ENCODE assay signal across 21 cellular contexts in genomic region chr14:96516351-96516750, GRCh38.
"Had no signal": no experiment of that assay in that cellular context is flagged by ENCODE, and none has a peak within 500 bp of the region (broad histone marks: within the 10 kb centered on the region; RNA-seq: fewer than 3 reads in every experiment).

No MANE protein-coding gene starts in this region.

- ATAC-seq: left lung; pancreas; right cardiac atrium; stimulated activated effector memory CD8-positive, alpha-beta T cell treated with anti-CD3 and anti-CD28 coated beads, Interleukin-12 subunit alpha, Interleukin-12 subunit beta, amount 100 ng/mL, for 72 hours had no signal

- H3K9me3 ChIP-seq: left lung, pancreas, transverse colon, uterus had no signal

- H3K27ac ChIP-seq: brain microvascular endothelial cell, left lung, pancreas, transverse colon, uterus, WERI-Rb-1 had no signal

- H3K27me3 ChIP-seq: brain microvascular endothelial cell, left lung, pancreas, transverse colon, uterus had no signal

- H3K4me3 Mint-ChIP-seq: activated naive CD4-positive, alpha-beta T cell treated with anti-CD3 and anti-CD28 coated beads for 36 hours; dendritic cell treated with granulocyte-macrophage colony-stimulating factor and Interleukin-4, amounts not matched to agents 40 ng/mL and 50 ng/mL, for 4 days; nephron progenitor cell; stimulated activated effector memory CD8-positive, alpha-beta T cell treated with anti-CD3 and anti-CD28 coated beads, Interleukin-12 subunit alpha, Interleukin-12 subunit beta, amount 100 ng/mL, for 72 hours; T-helper 2 cell treated with Interferon-gamma antibody and Interleukin-4, amounts not matched to agents 5 μg/mL and 100 μg/mL, for 36 hours had no signal

- DNase-seq: activated CD4-positive, alpha-beta T cell treated with anti-CD3 and anti-CD28 coated beads, Interleukin-2, amount 50 U/mL, for 4 hours; activated naive CD4-positive, alpha-beta T cell treated with anti-CD3 and anti-CD28 coated beads for 36 hours; activated T-cell treated with anti-CD3 and anti-CD28 coated beads, Interleukin-2, amount 50 U/mL, for 48 hours; aorta; brain microvascular endothelial cell; caudate nucleus; effector CD4-positive, alpha-beta T cell; erythroblast; kidney glomerular epithelial cell; left lung; nephron progenitor cell; pancreas; right cardiac atrium; stimulated activated CD4-positive, alpha-beta T cell treated with anti-CD3 and anti-CD28 coated beads, Interleukin-1b, Interleukin-23, amount 100 ng/mL, for 48 hours; SW 1271; transverse colon; uterus; WERI-Rb-1 had no signal

- H3K9me3 Mint-ChIP-seq: activated naive CD4-positive, alpha-beta T cell treated with anti-CD3 and anti-CD28 coated beads for 36 hours; dendritic cell treated with granulocyte-macrophage colony-stimulating factor and Interleukin-4, amounts not matched to agents 40 ng/mL and 50 ng/mL, for 4 days; nephron progenitor cell; stimulated activated effector memory CD8-positive, alpha-beta T cell treated with anti-CD3 and anti-CD28 coated beads, Interleukin-12 subunit alpha, Interleukin-12 subunit beta, amount 100 ng/mL, for 72 hours; T-helper 2 cell treated with Interferon-gamma antibody and Interleukin-4, amounts not matched to agents 5 μg/mL and 100 μg/mL, for 36 hours had no signal

- H3K27ac Mint-ChIP-seq: activated naive CD4-positive, alpha-beta T cell treated with anti-CD3 and anti-CD28 coated beads for 36 hours; dendritic cell treated with granulocyte-macrophage colony-stimulating factor and Interleukin-4, amounts not matched to agents 40 ng/mL and 50 ng/mL, for 4 days; stimulated activated effector memory CD8-positive, alpha-beta T cell treated with anti-CD3 and anti-CD28 coated beads, Interleukin-12 subunit alpha, Interleukin-12 subunit beta, amount 100 ng/mL, for 72 hours; T-helper 2 cell treated with Interferon-gamma antibody and Interleukin-4, amounts not matched to agents 5 μg/mL and 100 μg/mL, for 36 hours had no signal

- H3K27me3 Mint-ChIP-seq: dendritic cell treated with granulocyte-macrophage colony-stimulating factor and Interleukin-4, amounts not matched to agents 40 ng/mL and 50 ng/mL, for 4 days had no signal
